In genomic region chr13:29593605-29594297, GRCh38 we compare ENCODE assay signal across 8 cellular contexts. TPM values are rescaled to one million over a fixed set of nuclear protein-coding genes. Genes with fewer than 3 reads are reported as not detected.
DNase-seq lines count a peak whose midpoint lies in the region; ATAC-seq and TF ChIP-seq lines count a peak whose summit lies in the region.

No MANE protein-coding gene starts in this region.

- CTCF ChIA-PET in BJ (lab: Yijun Ruan, JAX): no interaction called here
- CTCF ChIA-PET in IMR-90 (lab: Yijun Ruan, JAX): no interaction called here

- H3K27ac ChIP-seq in IMR-90 (ENCODE audit: insufficient read depth, low read length) (no peak overlapping the region), breast epithelium (peak overlapping the region; percentile 92 to 95)

- H3K56ac ChIP-seq in IMR-90 (ENCODE audit: extremely low read depth, insufficient read depth, low read length): no peak overlapping the region

- peaks cover 32% of the 10 kb centered on the region for H3K9me1 ChIP-seq in IMR-90 (ENCODE audit: insufficient read depth, low read length)

- H3K27me3 ChIP-seq in BJ (ENCODE audit: control insufficient read depth, insufficient read depth, low read length) (no peaks in the 10 kb centered on the region), IMR-90 (ENCODE audit: control insufficient read depth, insufficient read depth, low read length) (no peaks in the 10 kb centered on the region), breast epithelium (no peaks in the 10 kb centered on the region), mucosa of stomach (ENCODE audit: control insufficient read depth, insufficient read depth, low read length) (peaks cover 4% of the 10 kb centered on the region)

- H2AK9ac ChIP-seq in IMR-90 (replicated peaks; ENCODE audit: low read depth, low read length, poor library complexity): no peak overlapping the region

- ATAC-seq in IMR-90 (ENCODE audit: low read depth): no peak
- ATAC-seq in HG02798 (IDR thresholded peaks at IDR 0.05; ENCODE audit: poor library complexity, unreplicated experiment): no peak

- BruUV-seq in IMR-90 (replicated peaks; lab: Mats Ljungman, UMichigan): no TSS peak

- no peak for TF ChIP-seq RAD21 in IMR-90 (IDR thresholded peaks at IDR 0.05; ENCODE audit: low read length)

- H3K18ac ChIP-seq in IMR-90 (ENCODE audit: low read depth, low read length): no peak overlapping the region

- POLR2A ChIA-PET in BJ (lab: Charles Lee): no interaction called here
- POLR2A ChIA-PET in IMR-90 (lab: Charles Lee; ENCODE audit: unreplicated experiment): no interaction called here

- H3K36me3 ChIP-seq in BJ (ENCODE audit: control insufficient read depth, insufficient read depth, low read length) (peaks cover 3% of the 10 kb centered on the region; the same call in 1 of the 2 replicates), IMR-90 (ENCODE audit: control insufficient read depth, insufficient read depth, low read length) (no peaks in the 10 kb centered on the region), breast epithelium (no peaks in the 10 kb centered on the region), mucosa of stomach (ENCODE audit: control insufficient read depth, insufficient read depth, low read length) (no peaks in the 10 kb centered on the region)

- no peak overlapping the region for H2AK5ac ChIP-seq in IMR-90 (ENCODE audit: low read depth, low read length)

- no peak overlapping the region for H2BK15ac ChIP-seq in IMR-90 (ENCODE audit: low read depth, low read length)

- in situ Hi-C loops in IMR-90 (cut with MboI; ENCODE audit: low sequenced_read_pairs): no loop called here

- intact Hi-C loops in IMR-90 (cut with micrococcal nuclease): loop anchor here (2.0 to 5.0 kb wide), 2 partner anchors 71 to 519 kb away; no protein-coding TSS in a partner anchor
- intact Hi-C loops in breast epithelium (cut with DNase I; ENCODE audit: low total_unique reads): no loop called here
- intact Hi-C loops in posterior cingulate gyrus (cut with DNase I): loop anchor here (5.0 to 10.0 kb wide), 2 partner anchors 254 to 521 kb away; no protein-coding TSS in a partner anchor

- peaks cover 11 to 56% of the 10 kb centered on the region in 2 experiments for H3K79me1 ChIP-seq in IMR-90 (ENCODE audit: low read depth in 1 of 2, low read length in 2 of 2)

- no peak for TF ChIP-seq CTCF in BJ (IDR thresholded peaks at IDR 0.05; ENCODE audit: insufficient read depth, low read depth, low read length)
- no peak for TF ChIP-seq CTCF in IMR-90 (conservative IDR thresholded peaks at IDR 0.05; ENCODE audit: low read depth, low read length)
- TF ChIP-seq CTCF in breast epithelium (IDR thresholded peaks at IDR 0.05): no peak

- no peak overlapping the region for H3K4ac ChIP-seq in IMR-90 (ENCODE audit: low read depth, low read length)

- no peak overlapping the region for H3K14ac ChIP-seq in IMR-90 (replicated peaks; ENCODE audit: low read depth, low read length)

- no peak for TF ChIP-seq POLR2A in IMR-90 (IDR thresholded peaks at IDR 0.05; ENCODE audit: low read depth, low read length)
- no peak for TF ChIP-seq POLR2A in breast epithelium (IDR thresholded peaks at IDR 0.05)

- H3K4me2 ChIP-seq in IMR-90 (ENCODE audit: low read depth, low read length): peak overlapping the region; percentile 84; the same call in 1 of the 2 replicates

- no peak overlapping the region; a peak in 1 of 4 replicates for H4K8ac ChIP-seq in IMR-90 (ENCODE audit: low read depth in 2 of 2, low read length in 2 of 2)

- no peak overlapping the region for H4K91ac ChIP-seq in IMR-90 (ENCODE audit: insufficient read depth, low read depth, low read length)

- no CpG with 5 or more reads among the region's 8 CpGs for WGBS in IMR-90 (ENCODE audit: extremely low coverage in 2 of 2, insufficient read length in 1 of 2), 2 experiments

- no peaks in the 10 kb centered on the region for H3K9me3 ChIP-seq in IMR-90 (ENCODE audit: control insufficient read depth, insufficient read depth, low read length)
- H3K9me3 ChIP-seq in breast epithelium: no peaks in the 10 kb centered on the region
- no peaks in the 10 kb centered on the region for H3K9me3 ChIP-seq in mucosa of stomach (ENCODE audit: control insufficient read depth, low read length)

- peaks cover 24% of the 10 kb centered on the region for H3K4me1 ChIP-seq in IMR-90 (ENCODE audit: control insufficient read depth, insufficient read depth, low read length)
- no peaks in the 10 kb centered on the region for H3K4me1 ChIP-seq in breast epithelium
- H3K4me1 ChIP-seq in mucosa of stomach (ENCODE audit: control insufficient read depth, insufficient read depth, low read length): no peaks in the 10 kb centered on the region

- peak overlapping the region; percentile 92 for H3K4me3 ChIP-seq in BJ (ENCODE audit: low read depth, low read length)
- peak overlapping the region; percentile 85; the same call in 1 of the 2 replicates for H3K4me3 ChIP-seq in IMR-90 (ENCODE audit: insufficient read depth, low read depth, low read length)
- H3K4me3 ChIP-seq in breast epithelium: peak overlapping the region in 2 of 3 donors; percentile 88 to 95
- H3K4me3 ChIP-seq in mucosa of stomach (ENCODE audit: low read length): no peak overlapping the region

- H2BK20ac ChIP-seq in IMR-90 (ENCODE audit: low read depth, low read length): no peak overlapping the region

- no peak overlapping the region for H4K5ac ChIP-seq in IMR-90 (ENCODE audit: low read depth, low read length)

- no peak for DNase-seq in BJ (ENCODE audit: low read depth)
- DNase-seq in IMR-90: no peak
- no peak for DNase-seq in breast epithelium (ENCODE audit: low spot score in 2 of 2)
- no peak for DNase-seq in GM19240 (ENCODE audit: insufficient read length, low spot score)
- no peak for DNase-seq in NCI-H774 (lab: John Stamatoyannopoulos, UW)
- no peak for DNase-seq in posterior cingulate gyrus

- dilution Hi-C loops in IMR-90 (cut with HindIII; ENCODE audit: low sequenced_read_pairs, unreplicated experiment): no loop called here

- H4K20me1 ChIP-seq in IMR-90 (ENCODE audit: insufficient read depth, low read length): peaks cover 52% of the 10 kb centered on the region

- H2BK5ac ChIP-seq in IMR-90 (ENCODE audit: low read depth, low read length, poor library complexity, severe bottlenecking): peak overlapping the region; percentile 37

- H2AFZ ChIP-seq in IMR-90 (replicated peaks; ENCODE audit: low read length, poor library complexity): no peak overlapping the region

- H3K9ac ChIP-seq in IMR-90 (ENCODE audit: low read depth, low read length) (no peak overlapping the region), mucosa of stomach (ENCODE audit: low read length) (peak overlapping the region; percentile 87)

- no peak overlapping the region for H3K23ac ChIP-seq in IMR-90 (ENCODE audit: low read depth, low read length)

- no peak overlapping the region for H2BK120ac ChIP-seq in IMR-90 (ENCODE audit: low read depth, low read length)

TF ChIP-seq in IMR-90, 13 proteins besides CTCF, POLR2A, EP300 and RAD21:
- TF ChIP-seq MXI1 (IDR thresholded peaks at IDR 0.05; ENCODE audit: borderline replicate concordance, low read depth, low read length) (no peak), MAFK (IDR thresholded peaks at IDR 0.05; ENCODE audit: low read depth, low read length) (no peak)
TF ChIP-seq in IMR-90: peak in this region for 0.

RNA-seq across cellular contexts. Expression of gene SLC7A1, which starts 1.7 kb away (rescaled TPM):
- polyA plus RNA-seq in BJ (2011; rRNA removed) (17.8 and 43.2 TPM in 2 replicates), IMR-90 (2012; rRNA removed) (20.4 and 22.3 TPM in 2 replicates)
- 43.2 and 64.7 TPM in 2 replicates for polyA minus RNA-seq in BJ (2011; rRNA and poly(A)+ RNA removed)
- total RNA-seq in IMR-90 (2012; rRNA removed) (9.7 and 10.3 TPM in 2 replicates), breast epithelium (10 to 100 TPM in 2 of 3 donors, 1 to 10 TPM in 1; 6.6 to 15.4 (median 12.7) TPM)
- polyA plus RNA-seq in IMR-90 (2012; cell fraction: cytosol; rRNA removed): 10.1 and 16.9 TPM in 2 replicates
- polyA plus RNA-seq in IMR-90 (2012; cell fraction: nucleus; rRNA removed; ENCODE audit: low replicate concordance): 25.5 and 27.8 TPM in 2 replicates
